Comparison of ENCODE assay signal across 18 cellular contexts in genomic region chr7:899806-900205, GRCh38. TPM values are rescaled to one million over a fixed set of nuclear protein-coding genes. Genes with fewer than 3 reads are reported as not detected.
DNase-seq lines count a peak whose midpoint lies in the region; ATAC-seq, FAIRE-seq and TF ChIP-seq lines count a peak whose summit lies in the region.
"Had no signal": no experiment of that assay in that cellular context is flagged by ENCODE, and none has a peak within 500 bp of the region (broad histone marks: within the 10 kb centered on the region; RNA-seq: fewer than 3 reads in every experiment).

No MANE protein-coding gene starts in this region.

- no peak for TF ChIP-seq CTCF in HepG2 (CRISPR knock-in tag; IDR thresholded peaks at IDR 0.05)
- no peak for TF ChIP-seq CTCF in right lobe of liver (IDR thresholded peaks at IDR 0.05)
- no peak for TF ChIP-seq CTCF in astrocyte (IDR thresholded peaks at IDR 0.05; ENCODE audit: insufficient read depth, low read depth, low read length)
- no peak for TF ChIP-seq CTCF in foreskin keratinocyte (conservative IDR thresholded peaks at IDR 0.05)

- no peaks in the 10 kb centered on the region for H3K79me2 ChIP-seq in HepG2 (ENCODE audit: insufficient read depth, low read length)
- H3K79me2 ChIP-seq in astrocyte (ENCODE audit: insufficient read depth, low read length) = no peaks in the 10 kb centered on the region

- no peak for TF ChIP-seq POLR2A in HepG2 (IDR thresholded peaks at IDR 0.05; ENCODE audit: insufficient read depth in 1 of 2, low read depth in 2 of 2, low read length in 2 of 2)
- TF ChIP-seq POLR2A in right lobe of liver (IDR thresholded peaks at IDR 0.05) = no peak

- H3K27me3 ChIP-seq in HepG2 (ENCODE audit: control insufficient read depth in 1 of 2, insufficient read depth in 2 of 2, low read length in 2 of 2) = no peaks in the 10 kb centered on the region
- no peaks in the 10 kb centered on the region for H3K27me3 ChIP-seq in right lobe of liver
- peaks cover 3% of the 10 kb centered on the region for H3K27me3 ChIP-seq in astrocyte (ENCODE audit: insufficient read depth, low read length)
- no peaks in the 10 kb centered on the region for H3K27me3 ChIP-seq in thymus (ENCODE audit: control insufficient read depth, insufficient read depth)
- peaks cover 2% of the 10 kb centered on the region for H3K27me3 ChIP-seq in foreskin keratinocyte

- H3K36me3 Mint-ChIP-seq in astrocyte (ENCODE audit: low read depth, unreplicated experiment) (peaks cover 6% of the 10 kb centered on the region), memory B cell (peaks cover 9% of the 10 kb centered on the region)

- H3K9me3 ChIP-seq in HepG2 (ENCODE audit: low read length) = no peaks in the 10 kb centered on the region
- H3K9me3 ChIP-seq in right lobe of liver = no peaks in the 10 kb centered on the region
- no peaks in the 10 kb centered on the region for H3K9me3 ChIP-seq in astrocyte (ENCODE audit: insufficient read depth, low read depth, low read length)
- H3K9me3 ChIP-seq in thymus (ENCODE audit: control insufficient read depth) = no peaks in the 10 kb centered on the region
- H3K9me3 ChIP-seq: BLaER1 treated with 17β-estradiol and CSF1 and Interleukin-3, amounts not matched to agents 10 nM and 100 nM; HAP-1 had no signal

- H3K36me3 ChIP-seq in HepG2 (replicated peaks in 1 of 2; ENCODE audit: control insufficient read depth in 1 of 2, insufficient read depth in 2 of 2, low read length in 2 of 2) = peaks cover 8 to 23% of the 10 kb centered on the region in 2 experiments; a peak in 4 of 5 replicates
- H3K36me3 ChIP-seq in right lobe of liver = peaks cover 0 to 19% (median 9%) of the 10 kb centered on the region in 4 donors
- H3K36me3 ChIP-seq in astrocyte (ENCODE audit: insufficient read depth, low read length) = no peaks in the 10 kb centered on the region
- H3K36me3 ChIP-seq in thymus (ENCODE audit: control insufficient read depth, insufficient read depth) = peaks cover 36% of the 10 kb centered on the region

- H3K27ac ChIP-seq in HepG2 (ENCODE audit: extremely low read length, insufficient read depth, low read length) (peak overlapping the region; percentile 9), right lobe of liver (no peak overlapping the region), astrocyte (ENCODE audit: low read depth, low read length) (no peak overlapping the region), thymus (ENCODE audit: low read depth) (peak overlapping the region; percentile 10), foreskin keratinocyte (no peak overlapping the region)

- CTCF ChIA-PET in HepG2 (lab: Yijun Ruan, JAX; ENCODE audit: low intra/inter-chr PET ratio, low total read pairs) = no interaction called here

- WGBS in HepG2 (ENCODE audit: low lambda C conversion rate) = 95% methylated on average over 10 of the region's 16 CpGs
- WGBS in right lobe of liver (ENCODE audit: insufficient coverage, low coverage, low lambda C conversion rate, missing lambda C conversion rate) = 95% methylated on average over 8 of the region's 16 CpGs
- 98% methylated on average over 16 of the region's 16 CpGs for WGBS in thymus

- FAIRE-seq in HepG2 (lab: Jason Lieb, UNC) (no peak), astrocyte (lab: Jason Lieb, UNC) (no peak)
- FAIRE-seq: D721Med, G401.6, GM12892, GM18507, K562 had no signal

- DNase-seq in HepG2 (ENCODE audit: low spot score) (no peak), right lobe of liver (no peak), astrocyte (ENCODE audit: low read depth) (no peak), memory B cell (ENCODE audit: low spot score in 2 of 2) (no peak), foreskin keratinocyte (no peak), NCI-H1930 (lab: John Stamatoyannopoulos, UW) (no peak), NOMO-1 treated with dmso at 0.1 percent for 144 hours (lab: John Stamatoyannopoulos, UW; ENCODE audit: unreplicated experiment) (no peak)
- DNase-seq: 8988T had no signal

- peaks cover 9% of the 10 kb centered on the region for H3K27me3 Mint-ChIP-seq in astrocyte (ENCODE audit: low read depth, unreplicated experiment)
- no peaks in the 10 kb centered on the region for H3K27me3 Mint-ChIP-seq in memory B cell

- H3K9ac ChIP-seq in HepG2 (ENCODE audit: insufficient read depth, low read depth, low read length) = no peak overlapping the region
- H3K9ac ChIP-seq in astrocyte (ENCODE audit: low read length) = no peak overlapping the region

- H3K4me1 Mint-ChIP-seq in astrocyte (ENCODE audit: low read depth, unreplicated experiment) = no peaks in the 10 kb centered on the region
- no peaks in the 10 kb centered on the region for H3K4me1 Mint-ChIP-seq in memory B cell
- H3K4me1 Mint-ChIP-seq: B cell had no signal

- no peaks in the 10 kb centered on the region for H4K20me1 ChIP-seq in HepG2 (ENCODE audit: insufficient read depth, low read length)
- no peaks in the 10 kb centered on the region for H4K20me1 ChIP-seq in astrocyte (ENCODE audit: insufficient read depth, low read length)

- H3K4me2 ChIP-seq in HepG2 (ENCODE audit: low read depth, low read length) (no peak overlapping the region), astrocyte (ENCODE audit: low read length) (no peak overlapping the region)

- no peak for TF ChIP-seq EP300 in HepG2 (IDR thresholded peaks at IDR 0.05; ENCODE audit: low read depth in 2 of 2, low read length in 2 of 2)
- TF ChIP-seq EP300 in HepG2 (CRISPR knock-in tag; IDR thresholded peaks at IDR 0.05; ENCODE audit: borderline replicate concordance) = no peak

- no peak for TF ChIP-seq RAD21 in HepG2 (CRISPR knock-in tag; IDR thresholded peaks at IDR 0.05)

- in situ Hi-C loops in HepG2 (cut with HindIII; ENCODE audit: extremely low pct_ligation_motif_present, low pct_unique_long_range_greater_than_20kb) = no loop called here

- intact Hi-C loops in HepG2 (cut with micrococcal nuclease; ENCODE audit: unreplicated experiment) = loop anchor here (10.0 kb wide), 1 partner anchor 55 kb away; the partner anchor contains the start of gene ADAP1
- intact Hi-C loops in right lobe of liver (cut with DNase I) = loop anchor here in 1 of 2 donors (5.0 kb wide), 1 partner anchor 67 kb away; no protein-coding TSS in a partner anchor

- BruUV-seq in HepG2 (replicated peaks; lab: Mats Ljungman, UMichigan) = no TSS peak

- POLR2A ChIA-PET in HepG2 (lab: Yijun Ruan, JAX) = interaction anchor here (2.3 to 2.6 kb wide), 2 partner anchors 27 to 78 kb away, joined by 23 to 28 read pairs; no protein-coding TSS in a partner anchor

- H3K9me3 Mint-ChIP-seq in astrocyte (ENCODE audit: unreplicated experiment) (no peaks in the 10 kb centered on the region), memory B cell (no peaks in the 10 kb centered on the region)
- H3K9me3 Mint-ChIP-seq: CD8-positive, alpha-beta T cell had no signal

- H3K4me1 ChIP-seq in HepG2 (ENCODE audit: insufficient read depth, low read length) = peaks cover 16% of the 10 kb centered on the region
- peaks cover 0 to 10% (median 0%) of the 10 kb centered on the region in 4 donors for H3K4me1 ChIP-seq in right lobe of liver
- peaks cover 5% of the 10 kb centered on the region for H3K4me1 ChIP-seq in astrocyte (ENCODE audit: insufficient read depth, low read length)
- no peaks in the 10 kb centered on the region for H3K4me1 ChIP-seq in thymus (ENCODE audit: control insufficient read depth, insufficient read depth, low read length)
- H3K4me1 ChIP-seq in foreskin keratinocyte = no peaks in the 10 kb centered on the region

- H2AFZ ChIP-seq in HepG2 (ENCODE audit: low read length) (no peak overlapping the region), astrocyte (ENCODE audit: low read depth, low read length) (no peak overlapping the region)

- H3K27ac Mint-ChIP-seq in astrocyte (ENCODE audit: unreplicated experiment) (peak overlapping the region; percentile 34), memory B cell (peak overlapping the region; percentile 28)
- H3K27ac Mint-ChIP-seq: B cell; CD8-positive, alpha-beta T cell had no signal

- H3K4me3 ChIP-seq in HepG2 (replicated peaks in 1 of 3; ENCODE audit: insufficient read depth in 1 of 3, low read depth in 2 of 3, low read length in 3 of 3) (no peak overlapping the region), right lobe of liver (no peak overlapping the region), astrocyte (ENCODE audit: insufficient read depth, low read depth, low read length) (no peak overlapping the region), thymus (ENCODE audit: low read length) (no peak overlapping the region)
- H3K4me3 ChIP-seq: BLaER1 treated with 17β-estradiol and CSF1 and Interleukin-3, amounts not matched to agents 10 nM and 100 nM; HAP-1; K562 had no signal

- ATAC-seq in HepG2 (no peak), right lobe of liver (no peak), memory B cell (ENCODE audit: low read depth) (no peak), foreskin keratinocyte (no peak)
- ATAC-seq: CD8-positive, alpha-beta T cell had no signal

- H3K4me3 Mint-ChIP-seq in astrocyte (ENCODE audit: unreplicated experiment) (no peak overlapping the region), memory B cell (no peak overlapping the region)
- H3K4me3 Mint-ChIP-seq: B cell; CD8-positive, alpha-beta T cell had no signal

RNA-seq across cellular contexts. Expression of gene GET4, which starts 23.5 kb away (rescaled TPM):
- 28.2 and 31.6 TPM in 2 replicates for total RNA-seq in HepG2 (2016; rRNA removed; fragmentation: Illumina TruSeq; extraction: Trizol)
- 7.8 and 8.0 TPM in 2 replicates for total RNA-seq in HepG2 (2016; cell fraction: cytosol; rRNA removed; fragmentation: Illumina TruSeq; extraction: Trizol; ENCODE audit: low read depth)
- total RNA-seq in HepG2 (2016; cell fraction: insoluble cytoplasmic fraction; rRNA removed; fragmentation: Illumina TruSeq; extraction: Trizol) = 27.8 and 31.5 TPM in 2 replicates
- 18.9 and 22.1 TPM in 2 replicates for total RNA-seq in HepG2 (2016; cell fraction: membrane; rRNA removed; fragmentation: Illumina TruSeq; extraction: Trizol)
- total RNA-seq in HepG2 (2016; cell fraction: nucleus; rRNA removed; fragmentation: Illumina TruSeq; extraction: Trizol) = 26.6 and 28.2 TPM in 2 replicates
- 35.2 and 44.4 TPM in 2 replicates for polyA plus RNA-seq in HepG2 (2011; rRNA removed)
- polyA plus RNA-seq in HepG2 (2011; cell fraction: cytosol; rRNA removed) = 32.6 and 49.3 TPM in 2 replicates
- 186 and 201 TPM in 2 replicates for polyA plus RNA-seq in HepG2 (2011; cell fraction: nucleus; rRNA removed)
- 33.0 and 39.4 TPM in 2 replicates for polyA plus RNA-seq in HepG2 (2012)
- polyA plus RNA-seq in HepG2 (2016; cell fraction: cytosol; fragmentation: Illumina TruSeq; extraction: Trizol; ENCODE audit: low read depth) = 13.8 and 16.4 TPM in 2 replicates
- 49.1 and 51.2 TPM in 2 replicates for polyA plus RNA-seq in HepG2 (2016; cell fraction: insoluble cytoplasmic fraction; fragmentation: Illumina TruSeq; extraction: Trizol; ENCODE audit: low read depth)
- 21.9 and 26.3 TPM in 2 replicates for polyA plus RNA-seq in HepG2 (2016; cell fraction: membrane; fragmentation: Illumina TruSeq; extraction: Trizol; ENCODE audit: low read depth)
- polyA plus RNA-seq in HepG2 (2016; cell fraction: nucleus; fragmentation: Illumina TruSeq; extraction: Trizol; ENCODE audit: insufficient read depth, low read depth) = 111 and 112 TPM in 2 replicates
- 16.3 and 17.4 TPM in 2 replicates for polyA minus RNA-seq in HepG2 (2011; rRNA and poly(A)+ RNA removed; ENCODE audit: low replicate concordance)
- 9.7 and 12.6 TPM in 2 replicates for polyA minus RNA-seq in HepG2 (2011; cell fraction: cytosol; rRNA and poly(A)+ RNA removed)
- polyA minus RNA-seq in HepG2 (2011; cell fraction: nucleus; rRNA and poly(A)+ RNA removed) = 19.2 and 26.4 TPM in 2 replicates
- 10 to 100 TPM; 15.6 to 38.3 (median 28.3) TPM for total RNA-seq in right lobe of liver
- total RNA-seq in astrocyte = 32.1 and 43.0 TPM in 2 replicates
- 84.7 TPM for polyA plus RNA-seq in thymus
- 27.0 and 32.1 TPM in 2 replicates for total RNA-seq in foreskin keratinocyte
- 40.9 TPM in 2 replicates for polyA plus RNA-seq in foreskin keratinocyte

RNA-seq across cellular contexts. Expression of gene ADAP1, which starts 54.7 kb away (rescaled TPM):
- 18.3 and 24.6 TPM in 2 replicates for total RNA-seq in HepG2 (2016; rRNA removed; fragmentation: Illumina TruSeq; extraction: Trizol)
- 23.5 and 25.0 TPM in 2 replicates for total RNA-seq in HepG2 (2016; cell fraction: cytosol; rRNA removed; fragmentation: Illumina TruSeq; extraction: Trizol; ENCODE audit: low read depth)
- total RNA-seq in HepG2 (2016; cell fraction: insoluble cytoplasmic fraction; rRNA removed; fragmentation: Illumina TruSeq; extraction: Trizol) = 16.6 and 27.2 TPM in 2 replicates
- total RNA-seq in HepG2 (2016; cell fraction: membrane; rRNA removed; fragmentation: Illumina TruSeq; extraction: Trizol) = 46.3 and 47.4 TPM in 2 replicates
- total RNA-seq in HepG2 (2016; cell fraction: nucleus; rRNA removed; fragmentation: Illumina TruSeq; extraction: Trizol) = 13.2 TPM in 2 replicates
- polyA plus RNA-seq in HepG2 (2011; rRNA removed) = 10.5 and 15.0 TPM in 2 replicates
- polyA plus RNA-seq in HepG2 (2011; cell fraction: cytosol; rRNA removed) = 11.8 and 14.5 TPM in 2 replicates
- polyA plus RNA-seq in HepG2 (2011; cell fraction: nucleus; rRNA removed) = 19.8 and 24.0 TPM in 2 replicates
- polyA plus RNA-seq in HepG2 (2012) = 15.3 and 21.4 TPM in 2 replicates
- 24.2 and 28.1 TPM in 2 replicates for polyA plus RNA-seq in HepG2 (2016; cell fraction: cytosol; fragmentation: Illumina TruSeq; extraction: Trizol; ENCODE audit: low read depth)
- 17.0 and 28.9 TPM in 2 replicates for polyA plus RNA-seq in HepG2 (2016; cell fraction: insoluble cytoplasmic fraction; fragmentation: Illumina TruSeq; extraction: Trizol; ENCODE audit: low read depth)
- polyA plus RNA-seq in HepG2 (2016; cell fraction: membrane; fragmentation: Illumina TruSeq; extraction: Trizol; ENCODE audit: low read depth) = 45.2 and 45.4 TPM in 2 replicates
- polyA plus RNA-seq in HepG2 (2016; cell fraction: nucleus; fragmentation: Illumina TruSeq; extraction: Trizol; ENCODE audit: insufficient read depth, low read depth) = 26.8 and 30.8 TPM in 2 replicates
- 3.5 and 14.9 TPM in 2 replicates for polyA minus RNA-seq in HepG2 (2011; rRNA and poly(A)+ RNA removed; ENCODE audit: low replicate concordance)
- polyA minus RNA-seq in HepG2 (2011; cell fraction: cytosol; rRNA and poly(A)+ RNA removed) = 7.5 and 11.2 TPM in 2 replicates
- 5.2 and 7.6 TPM in 2 replicates for polyA minus RNA-seq in HepG2 (2011; cell fraction: nucleus; rRNA and poly(A)+ RNA removed)
- 1 to 10 TPM; 1.4 to 4.2 (median 2.7) TPM for total RNA-seq in right lobe of liver
- total RNA-seq in astrocyte = 4.7 and 4.8 TPM in 2 replicates
- polyA plus RNA-seq in thymus = 9.4 TPM
- total RNA-seq in foreskin keratinocyte = 5.8 and 7.8 TPM in 2 replicates
- polyA plus RNA-seq in foreskin keratinocyte = 5.1 and 6.9 TPM in 2 replicates

Comparison
In these comparisons a context has a peak if more than half of its experiments do, and no peak if none do; other contexts are left out.
1. H3K27ac ChIP-seq: peak in HepG2 (single experiment) and thymus (single experiment); none in right lobe of liver (0 of 3), astrocyte (single experiment) and foreskin keratinocyte (single experiment).